Comparison of ENCODE assay signal across 1 cellular context in the genomic region with DNA sequence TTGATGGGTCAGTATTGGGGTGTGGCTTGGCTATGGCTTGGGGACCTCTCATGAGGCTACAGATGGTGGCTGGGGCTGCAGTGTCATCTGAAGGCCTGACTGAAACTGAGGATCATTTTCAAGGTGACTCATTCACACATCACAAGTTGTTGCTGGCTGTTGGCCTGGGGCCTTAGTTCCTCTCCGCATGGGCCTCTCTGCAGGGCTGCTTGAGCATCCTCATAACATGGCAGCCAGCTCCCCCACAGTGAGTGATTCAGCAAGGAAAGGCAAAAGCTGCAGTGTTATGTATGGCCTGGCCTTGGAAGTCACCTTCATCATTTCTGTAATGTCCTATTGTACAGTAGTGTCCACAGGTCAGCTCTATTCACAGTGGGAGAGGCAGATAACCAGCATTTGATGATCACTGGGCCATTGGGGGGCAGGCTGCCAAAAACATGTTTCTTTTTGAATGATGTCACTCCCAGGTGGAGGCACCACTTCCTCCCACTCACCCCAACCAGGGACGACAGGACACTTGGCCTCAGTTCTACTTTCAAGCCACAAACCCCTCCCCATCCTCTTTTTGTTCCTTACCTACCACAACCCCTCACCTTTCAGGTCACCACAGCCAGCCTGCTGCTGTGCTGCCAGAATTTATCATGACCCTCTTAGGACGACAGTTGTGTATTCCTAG.
TF ChIP-seq lines count a peak whose summit lies in the region.

No MANE protein-coding gene starts in this region.

TF ChIP-seq in GM12878, 131 proteins besides CTCF, POLR2A, EP300 and RAD21 (continued from another document):
- TF ChIP-seq ZBTB11 (CRISPR knock-in tag; IDR thresholded peaks at IDR 0.05) (no peak), BACH1 (IDR thresholded peaks at IDR 0.05; ENCODE audit: borderline replicate concordance) (no peak), SMAD5 (IDR thresholded peaks at IDR 0.05; ENCODE audit: low read depth) (no peak), ETV6 (conservative IDR thresholded peaks at IDR 0.05 in 1 of 2, IDR thresholded peaks at IDR 0.05 in 1 of 2; ENCODE audit: borderline replicate concordance in 1 of 2, low read depth in 1 of 2) (no peak), ZBTB33 (IDR thresholded peaks at IDR 0.05) (peak; percentile 38; the same call in 1 of the 2 replicates), CBX5 (IDR thresholded peaks at IDR 0.05; ENCODE audit: low read depth) (peak; percentile 58; the same call in 1 of the 2 replicates), ZBED1 (IDR thresholded peaks at IDR 0.05; ENCODE audit: borderline replicate concordance) (no peak), NFIC (IDR thresholded peaks at IDR 0.05; ENCODE audit: low read depth, low read length) (no peak), TCF3 (IDR thresholded peaks at IDR 0.05; ENCODE audit: borderline replicate concordance, insufficient read depth, low read depth, low read length) (no peak), RUNX3 (IDR thresholded peaks at IDR 0.05; ENCODE audit: low read length) (peak; percentile 55), SPI1 (IDR thresholded peaks at IDR 0.05; ENCODE audit: borderline replicate concordance, insufficient read depth, low read depth, low read length) (peak; percentile 44; the same call in 1 of the 2 replicates), ZNF384 (IDR thresholded peaks at IDR 0.05; ENCODE audit: borderline replicate concordance, low read depth, low read length) (no peak), ESRRA (IDR thresholded peaks at IDR 0.05; ENCODE audit: low read length) (no peak), MYB (IDR thresholded peaks at IDR 0.05; ENCODE audit: borderline replicate concordance, low read depth, low read length) (no peak), IRF3 (IDR thresholded peaks at IDR 0.05) (no peak), ATF7 (IDR thresholded peaks at IDR 0.05; ENCODE audit: low read depth) (0 out of 2 replicates have a peak, but pooled peaks have one; percentile 41), RBBP5 (conservative IDR thresholded peaks at IDR 0.05) (no peak), CEBPZ (IDR thresholded peaks at IDR 0.05; ENCODE audit: low read depth, low read length) (no peak)
- TF ChIP-seq, protein P1, sequence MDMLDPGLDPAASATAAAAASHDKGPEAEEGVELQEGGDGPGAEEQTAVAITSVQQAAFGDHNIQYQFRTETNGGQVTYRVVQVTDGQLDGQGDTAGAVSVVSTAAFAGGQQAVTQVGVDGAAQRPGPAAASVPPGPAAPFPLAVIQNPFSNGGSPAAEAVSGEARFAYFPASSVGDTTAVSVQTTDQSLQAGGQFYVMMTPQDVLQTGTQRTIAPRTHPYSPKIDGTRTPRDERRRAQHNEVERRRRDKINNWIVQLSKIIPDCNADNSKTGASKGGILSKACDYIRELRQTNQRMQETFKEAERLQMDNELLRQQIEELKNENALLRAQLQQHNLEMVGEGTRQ (IDR thresholded peaks at IDR 0.05; ENCODE audit: borderline replicate concordance, low read depth, low read length): no peak
